In the genomic region with DNA sequence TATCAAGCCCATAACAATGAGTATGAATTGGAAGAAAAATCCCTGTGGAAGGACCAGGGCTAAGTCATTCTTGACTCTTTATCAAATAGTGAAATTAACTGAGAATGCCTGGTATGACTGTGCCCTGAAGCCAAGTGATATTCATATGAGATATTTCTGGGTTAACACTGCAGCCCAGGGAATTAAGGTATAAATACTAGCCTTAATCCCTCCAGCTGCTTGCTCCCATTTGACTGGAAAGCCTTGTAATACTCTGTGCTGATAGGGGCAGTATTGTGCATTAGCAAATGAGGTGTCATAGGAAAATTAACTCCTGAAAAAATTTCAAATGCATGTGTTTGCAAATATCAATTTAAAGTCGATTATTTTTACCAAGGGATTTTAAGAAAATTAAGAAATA, we compare ENCODE assay signal across 15 cellular contexts.
A peak's percentile ranks its signal among the peaks of the same experiment; 100 is the strongest.
DNase-seq lines count a peak whose midpoint lies in the region; ATAC-seq and TF ChIP-seq lines count a peak whose summit lies in the region.
"Had no signal": no experiment of that assay in that cellular context is flagged by ENCODE, and none has a peak within 500 bp of the region (broad histone marks: within the 10 kb centered on the region; RNA-seq: fewer than 3 reads in every experiment).

No MANE protein-coding gene starts in this region.

- H3K27ac ChIP-seq in foreskin keratinocyte: no peak overlapping the region

- ATAC-seq in foreskin keratinocyte: no peak
- ATAC-seq: GM23338 had no signal

- TF ChIP-seq CTCF in GM13976 (IDR thresholded peaks at IDR 0.05; ENCODE audit: borderline replicate concordance, control extremely low read depth, extremely low read depth, insufficient read depth, missing control alignments): no peak
- TF ChIP-seq CTCF in foreskin keratinocyte (conservative IDR thresholded peaks at IDR 0.05): no peak

- no peaks in the 10 kb centered on the region for H3K4me1 ChIP-seq in foreskin keratinocyte

- DNase-seq in DMS53 (lab: John Stamatoyannopoulos, UW) (peak; percentile 15), NCI-H82 treated with DMSO at 0.1 percent for 48 hours (lab: John Stamatoyannopoulos, UW; ENCODE audit: unreplicated experiment) (peak; percentile 77), myocyte (ENCODE audit: low read depth) (peak; percentile 23), GM13976 (ENCODE audit: low spot score) (no peak), foreskin keratinocyte (no peak), posterior cingulate gyrus (no peak)
- no peak for DNase-seq in activated effector memory CD4-positive, alpha-beta T cell treated with Interleukin-2 at 50 U/mL for 16 hours
- DNase-seq: C1 segment of cervical spinal cord; Calu3; CD4-positive, alpha-beta T cell; DMS153; GF-D8; H7; IMR-90 had no signal

- no peaks in the 10 kb centered on the region for H3K27me3 ChIP-seq in foreskin keratinocyte

- intact Hi-C loops in posterior cingulate gyrus (cut with DNase I): no loop called here

- in situ Hi-C loops in GM13976 (cut with MboI; ENCODE audit: low sequenced_read_pairs, unreplicated experiment): no loop called here

Comparison
In these comparisons a context has a peak if more than half of its experiments do, and no peak if none do; other contexts are left out.
1. DNase-seq: peak in DMS53 (single experiment), NCI-H82 treated with DMSO at 0.1 percent for 48 hours (single experiment) and myocyte (single experiment); none in GM13976 (single experiment), activated effector memory CD4-positive, alpha-beta T cell treated with Interleukin-2 at 50 U/mL for 16 hours (single experiment), foreskin keratinocyte (0 of 2) and posterior cingulate gyrus (0 of 10).